Comparison of ENCODE assay signal across 1 cellular context in the genomic region with DNA sequence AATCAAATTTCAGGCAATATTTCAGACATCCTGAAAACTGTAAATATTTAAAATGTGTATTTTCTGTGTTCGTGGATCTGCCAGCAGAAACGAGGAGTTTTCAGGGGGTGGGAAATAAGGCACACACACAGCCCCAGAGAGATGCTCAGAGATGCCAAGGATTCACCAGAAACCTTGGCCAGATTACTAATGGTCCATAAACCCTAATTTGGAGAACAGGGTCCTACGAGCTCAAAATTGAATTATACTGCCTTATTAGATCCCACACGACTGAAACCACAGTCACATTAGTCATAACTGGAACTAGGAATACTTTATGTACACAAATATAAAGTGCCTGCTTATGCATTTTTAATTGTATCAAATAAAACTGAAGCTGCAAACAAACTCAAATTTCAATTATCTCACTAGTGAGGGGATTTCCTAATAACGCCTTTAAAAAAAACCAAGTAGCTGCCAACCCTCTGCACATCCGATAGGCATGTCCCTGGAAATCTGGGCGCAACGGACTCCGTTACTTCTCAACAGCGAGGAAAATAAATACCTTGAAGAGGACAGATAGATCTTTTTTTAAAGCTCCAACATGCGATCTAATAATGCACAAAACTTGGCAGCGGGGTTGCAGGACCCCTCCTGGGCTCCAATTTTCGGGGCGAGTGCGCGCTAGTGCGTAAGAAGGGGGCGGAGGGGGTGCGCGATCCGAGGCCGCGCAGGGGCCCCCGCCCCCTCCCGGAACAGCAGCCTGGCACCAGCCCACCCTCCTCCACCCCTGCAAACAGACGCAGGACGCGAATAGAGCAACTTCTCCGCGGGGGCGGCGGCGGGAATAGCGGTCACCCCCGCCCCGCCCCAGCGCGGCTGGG.
TF ChIP-seq lines count a peak whose summit lies in the region.

No MANE protein-coding gene starts in this region.

TF ChIP-seq in H1, 55 proteins besides CTCF, POLR2A, EP300 and RAD21:
- peak; percentile 36 for TF ChIP-seq ASH2L (IDR thresholded peaks at IDR 0.05; ENCODE audit: low read length)
- no peak for TF ChIP-seq BRCA1 (IDR thresholded peaks at IDR 0.05; ENCODE audit: low read depth, low read length)
